ENCODE assay signal across 22 cellular contexts in genomic region chr2:66827851-66828250, GRCh38.
DNase-seq lines count a peak whose midpoint lies in the region; ATAC-seq and TF ChIP-seq lines count a peak whose summit lies in the region.
"Had no signal": no experiment of that assay in that cellular context is flagged by ENCODE, and none has a peak within 500 bp of the region (broad histone marks: within the 10 kb centered on the region; RNA-seq: fewer than 3 reads in every experiment).

No MANE protein-coding gene starts in this region.

- H2BK15ac ChIP-seq in mesendoderm (replicated peaks; ENCODE audit: low read depth): no peak overlapping the region

- 0 out of 2 replicates have a peak overlapping the region, but pooled peaks have one; percentile 19 for H2AFZ ChIP-seq in OCI-LY3 (ENCODE audit: low read depth, low read length)
- peak overlapping the region; percentile 52 for H2AFZ ChIP-seq in smooth muscle cell (ENCODE audit: low read depth)

- no CpG with 5 or more reads among the region's 4 CpGs for WGBS in mesendoderm (ENCODE audit: extremely low coverage, insufficient coverage, low lambda C conversion rate)
- 26% methylated on average over 4 of the region's 4 CpGs for WGBS in smooth muscle cell (ENCODE audit: low lambda C conversion rate)

- H3K23ac ChIP-seq in mesendoderm (ENCODE audit: low read length): no peak overlapping the region

- H3K27me3 Mint-ChIP-seq in nephron progenitor cell (ENCODE audit: low read depth, poor library complexity): no peaks in the 10 kb centered on the region

- no peaks in the 10 kb centered on the region for H3K9me3 Mint-ChIP-seq in nephron progenitor cell
- H3K9me3 Mint-ChIP-seq: CD8-positive, alpha-beta T cell had no signal

- H2BK120ac ChIP-seq in mesendoderm (ENCODE audit: low read depth, low read length): no peak overlapping the region

- H3K27ac Mint-ChIP-seq in nephron progenitor cell: peak overlapping the region; percentile 31
- H3K27ac Mint-ChIP-seq: CD8-positive, alpha-beta T cell had no signal

- H3K4me1 ChIP-seq in OCI-LY3 (ENCODE audit: low read length) (no peaks in the 10 kb centered on the region), mesendoderm (ENCODE audit: control insufficient read depth, low read depth, low read length) (no peaks in the 10 kb centered on the region), smooth muscle cell (ENCODE audit: low read depth) (peaks cover 11% of the 10 kb centered on the region)
- H3K4me1 ChIP-seq: Peyer's patch had no signal

- no peak overlapping the region for H2AK5ac ChIP-seq in mesendoderm (ENCODE audit: low read length)

- H3K79me1 ChIP-seq in mesendoderm (ENCODE audit: low read length): no peaks in the 10 kb centered on the region

- ATAC-seq in HG03565 (IDR thresholded peaks at IDR 0.05; ENCODE audit: unreplicated experiment): no peak
- no peak for ATAC-seq in GM18907 (IDR thresholded peaks at IDR 0.05; ENCODE audit: unreplicated experiment)
- ATAC-seq: CD8-positive, alpha-beta T cell; GM12878 had no signal

- H3K27ac ChIP-seq in OCI-LY3 (ENCODE audit: low read length): no peak overlapping the region
- H3K27ac ChIP-seq in mesendoderm (ENCODE audit: low read depth, low read length): no peak overlapping the region
- H3K27ac ChIP-seq in smooth muscle cell (ENCODE audit: low read depth): peak overlapping the region; percentile 35
- H3K27ac ChIP-seq: C4-2B, Peyer's patch, SK-N-MC had no signal

- H3K56ac ChIP-seq in mesendoderm (ENCODE audit: low read length): no peak overlapping the region

- peaks cover 10% of the 10 kb centered on the region for H3F3A ChIP-seq in smooth muscle cell (ENCODE audit: low read depth)

- H3K4me2 ChIP-seq in OCI-LY3 (ENCODE audit: low read length): no peak overlapping the region
- no peak overlapping the region for H3K4me2 ChIP-seq in mesendoderm (ENCODE audit: low read length)
- peak overlapping the region; percentile 32 for H3K4me2 ChIP-seq in smooth muscle cell

- TF ChIP-seq CTCF in OCI-LY3 (IDR thresholded peaks at IDR 0.05; ENCODE audit: low read depth, low read length) (no peak), nephron progenitor cell (IDR thresholded peaks at IDR 0.05) (no peak), smooth muscle cell (IDR thresholded peaks at IDR 0.05; ENCODE audit: borderline replicate concordance, insufficient read depth, poor library complexity, severe bottlenecking) (no peak)

- H3K4ac ChIP-seq in mesendoderm (ENCODE audit: low read depth, low read length): no peak overlapping the region

- no peak overlapping the region for H3K18ac ChIP-seq in mesendoderm (ENCODE audit: low read length)

- H3K4me3 ChIP-seq in OCI-LY3 (ENCODE audit: low read length): no peak overlapping the region
- no peak overlapping the region for H3K4me3 ChIP-seq in mesendoderm (ENCODE audit: low read length)
- H3K4me3 ChIP-seq in smooth muscle cell: no peak overlapping the region
- H3K4me3 ChIP-seq: GM12878, Peyer's patch, SK-N-MC had no signal

- no peaks in the 10 kb centered on the region for H4K20me1 ChIP-seq in OCI-LY3 (ENCODE audit: insufficient read depth, low read length)
- H4K20me1 ChIP-seq in smooth muscle cell (ENCODE audit: low read depth): no peaks in the 10 kb centered on the region

- H3K4me1 Mint-ChIP-seq in nephron progenitor cell: peaks cover 65% of the 10 kb centered on the region

- H3K27me3 ChIP-seq in OCI-LY3 (ENCODE audit: low read depth, low read length): no peaks in the 10 kb centered on the region
- H3K27me3 ChIP-seq in mesendoderm (ENCODE audit: insufficient read depth, low read length, poor library complexity): no peaks in the 10 kb centered on the region
- H3K27me3 ChIP-seq in smooth muscle cell (ENCODE audit: low read depth): no peaks in the 10 kb centered on the region
- H3K27me3 ChIP-seq: Peyer's patch had no signal

- H4K5ac ChIP-seq in mesendoderm (ENCODE audit: low read length): no peak overlapping the region

- no peak overlapping the region for H3K4me3 Mint-ChIP-seq in nephron progenitor cell
- H3K4me3 Mint-ChIP-seq: CD8-positive, alpha-beta T cell had no signal

- H4K8ac ChIP-seq in mesendoderm (ENCODE audit: low read depth, low read length): no peak overlapping the region

- H3K36me3 ChIP-seq in OCI-LY3 (replicated peaks; ENCODE audit: low read depth, low read length) (no peaks in the 10 kb centered on the region), mesendoderm (ENCODE audit: control insufficient read depth, insufficient read depth, low read length) (no peaks in the 10 kb centered on the region), smooth muscle cell (ENCODE audit: low read depth) (no peaks in the 10 kb centered on the region)
- H3K36me3 ChIP-seq: Peyer's patch had no signal

- no peaks in the 10 kb centered on the region for H3K36me3 Mint-ChIP-seq in nephron progenitor cell (ENCODE audit: low read depth)
- H3K36me3 Mint-ChIP-seq: CD8-positive, alpha-beta T cell had no signal

- H2BK5ac ChIP-seq in mesendoderm (ENCODE audit: low read length): no peak overlapping the region

- no peaks in the 10 kb centered on the region for H3K9me3 ChIP-seq in OCI-LY3 (ENCODE audit: insufficient read depth, low read length)
- H3K9me3 ChIP-seq in smooth muscle cell (replicated peaks; ENCODE audit: low read depth): no peaks in the 10 kb centered on the region
- H3K9me3 ChIP-seq: Caco-2, Peyer's patch had no signal

- DNase-seq in mesendoderm (peak; percentile 56), nephron progenitor cell (no peak), smooth muscle cell (lab: John Stamatoyannopoulos, UW; ENCODE audit: unreplicated experiment) (no peak), NCI-H510A (lab: John Stamatoyannopoulos, UW) (no peak)
- DNase-seq: Caco-2; CD8-positive, alpha-beta T cell; GDM1; HCEC 1CT; Karpas-422; NCI-H1092 treated with DMSO at 0.1 percent for 48 hours; NCI-H1436; NCI-H187 treated with DMSO at 0.1 percent for 48 hours; NCI-H446; NCI-H526 treated with DMSO at 0.1 percent for 48 hours; Peyer's patch; SHP77 treated with DMSO at 0.1 percent for 48 hours had no signal

- H3K9ac ChIP-seq in OCI-LY3 (ENCODE audit: low read length): no peak overlapping the region
- no peak overlapping the region for H3K9ac ChIP-seq in mesendoderm (ENCODE audit: low read length)
- no peak overlapping the region for H3K9ac ChIP-seq in smooth muscle cell (ENCODE audit: low read depth)

- no peaks in the 10 kb centered on the region for H3K79me2 ChIP-seq in OCI-LY3 (ENCODE audit: low read length)
- no peaks in the 10 kb centered on the region for H3K79me2 ChIP-seq in mesendoderm (ENCODE audit: control insufficient read depth, insufficient read depth, low read length)
- no peaks in the 10 kb centered on the region for H3K79me2 ChIP-seq in smooth muscle cell (ENCODE audit: low read depth)
